16 cellular contexts compared by ENCODE assay signal in the genomic region with DNA sequence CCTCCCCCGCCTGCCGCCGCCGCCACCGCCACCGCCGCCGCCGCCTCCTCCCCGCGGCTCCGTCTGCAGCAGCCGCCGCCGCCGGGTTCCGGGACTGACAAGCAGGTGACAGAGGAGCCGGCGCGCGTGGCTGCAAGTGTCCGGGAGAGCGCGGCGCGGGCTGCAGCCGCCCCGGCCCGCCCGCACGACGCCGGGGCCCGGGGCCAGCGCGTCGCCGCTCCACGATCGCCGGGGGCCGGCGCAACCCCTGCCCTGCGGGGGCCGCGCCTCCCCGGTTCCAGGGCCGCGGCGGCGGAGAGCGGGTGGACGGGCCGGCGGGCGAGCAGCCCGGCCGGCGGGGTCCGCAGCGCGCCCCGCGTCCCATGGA. TPM values are rescaled to one million over a fixed set of nuclear protein-coding genes. Genes with fewer than 3 reads are reported as not detected.
DNase-seq lines count a peak whose midpoint lies in the region; ATAC-seq and TF ChIP-seq lines count a peak whose summit lies in the region.
"Had no signal": no experiment of that assay in that cellular context is flagged by ENCODE, and none has a peak within 500 bp of the region (broad histone marks: within the 10 kb centered on the region; RNA-seq: fewer than 3 reads in every experiment).

No MANE protein-coding gene starts in this region.

- H3K79me2 ChIP-seq in GM23338 (replicated peaks; ENCODE audit: insufficient read depth) (no peaks in the 10 kb centered on the region), mammary epithelial cell (ENCODE audit: insufficient read depth, low read length) (peaks cover 54% of the 10 kb centered on the region), parathyroid adenoma (no peaks in the 10 kb centered on the region)

- H3K4me1 ChIP-seq in GM23338 (ENCODE audit: insufficient read depth) (peaks cover 49% of the 10 kb centered on the region), mammary epithelial cell (ENCODE audit: insufficient read depth, low read length) (peaks cover 37% of the 10 kb centered on the region), parathyroid adenoma (no peaks in the 10 kb centered on the region)

- H3K27me3 ChIP-seq in GM23338 (ENCODE audit: insufficient read depth): peaks cover 94% of the 10 kb centered on the region
- no peaks in the 10 kb centered on the region for H3K27me3 ChIP-seq in mammary epithelial cell (ENCODE audit: insufficient read depth, low read length)
- H3K27me3 ChIP-seq in parathyroid adenoma (ENCODE audit: control insufficient read depth, insufficient read depth, low read length): no peaks in the 10 kb centered on the region

- peaks cover 21% of the 10 kb centered on the region for H3F3A ChIP-seq in GM23338 (replicated peaks; ENCODE audit: low read depth)

- H3K27ac ChIP-seq in GM23338 (ENCODE audit: low read depth): no peak overlapping the region
- no peak overlapping the region for H3K27ac ChIP-seq in mammary epithelial cell (ENCODE audit: insufficient read depth, low read depth, low read length)
- no peak overlapping the region for H3K27ac ChIP-seq in parathyroid adenoma

- H2AFZ ChIP-seq in GM23338 (no peak overlapping the region), mammary epithelial cell (ENCODE audit: low read depth, low read length) (peak overlapping the region; percentile 78), parathyroid adenoma (no peak overlapping the region)

- ATAC-seq in GM23338 (no peak), esophagus mucosa (no peak)

- no peak overlapping the region for H3K27ac Mint-ChIP-seq in GM23338

- H3K9ac ChIP-seq in mammary epithelial cell (ENCODE audit: insufficient read depth, low read length) (peak overlapping the region; percentile 24), parathyroid adenoma (no peak overlapping the region)

- H4K20me1 ChIP-seq in GM23338 (replicated peaks; ENCODE audit: insufficient read depth): peaks cover 10% of the 10 kb centered on the region; the same call in 1 of the 2 replicates
- H4K20me1 ChIP-seq in mammary epithelial cell (ENCODE audit: insufficient read depth, low read length): no peaks in the 10 kb centered on the region

- DNase-seq in NCI-H748 (lab: John Stamatoyannopoulos, UW; ENCODE audit: unreplicated experiment) (peak; percentile 74), NCI-H748 treated with DMSO at 0.1 percent for 48 hours (lab: John Stamatoyannopoulos, UW) (no peak), GM23338 (ENCODE audit: low spot score) (peak; percentile 63), mammary epithelial cell (no peak), NCI-H2081 treated with DMSO at 0.1 percent for 48 hours (lab: John Stamatoyannopoulos, UW) (no peak), DMS153 treated with DMSO at 0.1 percent for 48 hours (lab: John Stamatoyannopoulos, UW; ENCODE audit: unreplicated experiment) (no peak)
- DNase-seq: activated CD8-positive, alpha-beta memory T cell treated with anti-CD3 and anti-CD28 coated beads for 24 hours; activated naive CD4-positive, alpha-beta T cell treated with Interleukin-2 at 50 U/mL for 16 hours; central memory CD4-positive, alpha-beta T cell; DND-41; stimulated activated CD4-positive, alpha-beta T cell treated with anti-CD3 and anti-CD28 coated beads, Interleukin-1b, Interleukin-23, amount 100 ng/mL, for 48 hours; T1000 had no signal

- H3K36me3 ChIP-seq in GM23338 (ENCODE audit: insufficient read depth) (no peaks in the 10 kb centered on the region), mammary epithelial cell (ENCODE audit: insufficient read depth, low read length) (no peaks in the 10 kb centered on the region), parathyroid adenoma (ENCODE audit: control insufficient read depth, insufficient read depth, low read length) (no peaks in the 10 kb centered on the region)

- intact Hi-C loops in mammary epithelial cell (cut with micrococcal nuclease): loop anchor here (5.0 kb wide), 1 partner anchor 112 kb away; no protein-coding TSS in a partner anchor

- TF ChIP-seq CTCF in GM23338 (conservative IDR thresholded peaks at IDR 0.05; ENCODE audit: low read depth in 2 of 2) (no peak), mammary epithelial cell (conservative IDR thresholded peaks at IDR 0.05 in 1 of 2, IDR thresholded peaks at IDR 0.05 in 1 of 2; ENCODE audit: extremely low read depth in 1 of 2, insufficient read depth in 1 of 2, low read depth in 1 of 2, low read length in 2 of 2) (no peak), parathyroid adenoma (IDR thresholded peaks at IDR 0.05) (no peak)

- CTCF ChIA-PET in mammary epithelial cell (lab: Charles Lee; ENCODE audit: low non-redundant PET): interaction anchor here (0.6 kb wide), 1 partner anchor 76 kb away, joined by 7 read pairs; no protein-coding TSS in a partner anchor

- peaks cover 91% of the 10 kb centered on the region for H3K27me3 Mint-ChIP-seq in GM23338 (ENCODE audit: insufficient read depth, low read depth, poor library complexity)

- H3K4me3 Mint-ChIP-seq in GM23338: no peak overlapping the region

- H3K9me3 ChIP-seq in mammary epithelial cell (replicated peaks; ENCODE audit: insufficient read depth, low read length) (no peaks in the 10 kb centered on the region), parathyroid adenoma (ENCODE audit: control insufficient read depth, low read length) (no peaks in the 10 kb centered on the region)

- H3K4me2 ChIP-seq in GM23338 (0 out of 2 replicates have a peak overlapping the region, but pooled peaks have one; percentile 85), mammary epithelial cell (ENCODE audit: insufficient read depth, low read depth, low read length) (peak overlapping the region; percentile 97), parathyroid adenoma (ENCODE audit: low read length) (peak overlapping the region; percentile 58)

- peaks cover 3% of the 10 kb centered on the region; the same call in 1 of the 3 replicates for H3K9me3 Mint-ChIP-seq in GM23338

- WGBS in mammary epithelial cell (ENCODE audit: low coverage, missing lambda C conversion rate): 3% methylated on average over 30 of the region's 64 CpGs

- no peaks in the 10 kb centered on the region for H3K36me3 Mint-ChIP-seq in GM23338 (ENCODE audit: low read depth)

- in situ Hi-C loops in mammary epithelial cell (cut with MboI; ENCODE audit: low sequenced_read_pairs in 2 of 2): loop anchor here in 1 of 2 donors (5.0 kb wide), 1 partner anchor 78 kb away; no protein-coding TSS in a partner anchor

- dilution Hi-C loops in mammary epithelial cell (cut with HindIII; ENCODE audit: low sequenced_read_pairs): loop anchor here (25.0 kb wide), 1 partner anchor 173 kb away; no protein-coding TSS in a partner anchor

- H3K4me1 Mint-ChIP-seq in GM23338: peaks cover 48% of the 10 kb centered on the region

- peak overlapping the region; percentile 50; the same call in 1 of the 2 replicates for H3K4me3 ChIP-seq in GM23338
- H3K4me3 ChIP-seq in mammary epithelial cell (replicated peaks in 1 of 3; ENCODE audit: insufficient read depth in 1 of 3, low read depth in 2 of 3, low read length in 3 of 3): peak overlapping the region; percentile 49 to 78 (median 66)
- H3K4me3 ChIP-seq in parathyroid adenoma (ENCODE audit: low read depth, low read length): no peak overlapping the region

- H3K9me2 ChIP-seq in GM23338 (ENCODE audit: insufficient read depth): no peaks in the 10 kb centered on the region

- no TSS peak for BruUV-seq in mammary epithelial cell (replicated peaks; lab: Mats Ljungman, UMichigan)

TF ChIP-seq in GM23338, 12 proteins besides CTCF, POLR2A, EP300 and RAD21:
- no peak for TF ChIP-seq REST (IDR thresholded peaks at IDR 0.05; ENCODE audit: unreplicated experiment)
- TF ChIP-seq ZNF331 (CRISPR knock-in tag; IDR thresholded peaks at IDR 0.05; ENCODE audit: low read depth): no peak
- no peak for TF ChIP-seq ETS1 (IDR thresholded peaks at IDR 0.05)
- no peak for TF ChIP-seq CREB1 (CRISPR knock-in tag; IDR thresholded peaks at IDR 0.05; ENCODE audit: low read depth)
- no peak for TF ChIP-seq POLR2AphosphoS5 (IDR thresholded peaks at IDR 0.05; ENCODE audit: low read depth)

RNA-seq across cellular contexts. Expression of gene LMX1B, which starts 0.3 kb away (rescaled TPM):
- 0.21 TPM in 1 of 2 replicates, not detected in the other for total RNA-seq in GM23338 (2014; rRNA removed; shearing (Covaris generic))
- polyA plus RNA-seq in GM23338 (2016; fragmentation: Nextera tagmentation; extraction: Ambion mirVana) (0.05 and 0.08 TPM in 2 replicates), mammary epithelial cell (5.3 TPM)
- total RNA-seq in mammary epithelial cell (10 to 100 TPM; 11.2 to 19.2 TPM), esophagus mucosa (not detected)
- polyA minus RNA-seq in mammary epithelial cell: 9.3 TPM
- total RNA-seq: mononuclear cell, RPMI7951 had no signal

Comparison
In these comparisons a context has a peak if more than half of its experiments do, and no peak if none do; other contexts are left out.
1. DNase-seq: peak in NCI-H748 (single experiment) and GM23338 (single experiment); none in NCI-H748 treated with DMSO at 0.1 percent for 48 hours (single experiment), mammary epithelial cell (single experiment), NCI-H2081 treated with DMSO at 0.1 percent for 48 hours (single experiment) and DMS153 treated with DMSO at 0.1 percent for 48 hours (single experiment).
2. RNA of gene LMX1B, which starts 0.3 kb away (total RNA-seq): 11.2 to 19.2 TPM in mammary epithelial cell; 0.21 TPM in GM23338 and not detected in esophagus mucosa (single experiment); every median in the first group is over 10 times any median in the second.
3. Peak in every context shown above with its lines, with median percentiles within 50 percentile points of each other: H3K4me2 ChIP-seq.